9 cellular contexts compared by ENCODE assay signal in the genomic region with DNA sequence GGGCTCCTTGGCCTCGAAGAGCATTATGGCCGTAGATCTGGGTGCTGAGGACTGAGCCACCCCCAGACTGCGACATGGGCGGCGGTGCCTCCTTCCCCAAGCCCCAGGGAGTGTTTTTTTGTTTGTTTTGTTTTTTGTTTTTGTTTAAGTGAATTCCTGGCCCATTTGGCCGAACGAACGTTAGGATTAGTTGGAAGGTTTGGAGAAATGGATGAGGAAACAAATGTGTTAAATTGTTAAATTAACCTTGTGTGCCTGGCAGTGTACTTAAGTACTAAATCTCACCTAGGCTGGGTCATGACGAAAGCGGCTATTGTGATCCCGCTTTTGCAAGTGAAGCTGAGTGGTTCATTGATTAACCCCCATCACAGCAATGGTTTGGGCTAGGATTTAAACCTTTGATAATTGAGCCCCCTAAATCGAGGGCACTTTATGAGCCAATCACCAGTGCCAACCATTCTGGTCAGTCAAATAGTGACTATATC. TPM values are rescaled to one million over a fixed set of nuclear protein-coding genes. Genes with fewer than 3 reads are reported as not detected.
DNase-seq lines count a peak whose midpoint lies in the region; ATAC-seq and TF ChIP-seq lines count a peak whose summit lies in the region.
"Had no signal": no experiment of that assay in that cellular context is flagged by ENCODE, and none has a peak within 500 bp of the region (broad histone marks: within the 10 kb centered on the region; RNA-seq: fewer than 3 reads in every experiment).

No MANE protein-coding gene starts in this region.

- H3K9me3 ChIP-seq in heart right ventricle (no peaks in the 10 kb centered on the region), liver (ENCODE audit: control insufficient read depth in 4 of 4, low read length in 3 of 4) (no peaks in the 10 kb centered on the region), upper lobe of right lung (no peaks in the 10 kb centered on the region)

- peak overlapping the region; percentile 97 for H3K27ac Mint-ChIP-seq in activated naive CD8-positive, alpha-beta T cell treated with anti-CD3 and anti-CD28 coated beads for 36 hours
- H3K27ac Mint-ChIP-seq: brain had no signal

- H3K36me3 ChIP-seq in heart right ventricle (peaks cover 0 to 30% (median 7%) of the 10 kb centered on the region in 9 donors), liver (ENCODE audit: control insufficient read depth in 4 of 4, insufficient read depth in 3 of 4, low read depth in 1 of 4, low read length in 3 of 4) (peaks cover 0 to under 1% (median under 1%) of the 10 kb centered on the region in 4 donors), upper lobe of right lung (peaks cover 17% of the 10 kb centered on the region)

- H3K4me1 ChIP-seq in heart right ventricle: peaks cover 4 to 23% (median 17%) of the 10 kb centered on the region in 9 donors
- H3K4me1 ChIP-seq in liver (ENCODE audit: control insufficient read depth in 4 of 4, insufficient read depth in 4 of 4, low read length in 3 of 4): peaks cover 2 to 22% (median 11%) of the 10 kb centered on the region in 4 donors
- peaks cover 6% of the 10 kb centered on the region for H3K4me1 ChIP-seq in upper lobe of right lung

- H3K4me3 ChIP-seq in heart right ventricle: peak overlapping the region; percentile 60 to 85 (median 80)
- H3K4me3 ChIP-seq in liver (ENCODE audit: low read depth in 1 of 3, low read length in 3 of 3): peak overlapping the region; percentile 75 to 91 (median 86)
- H3K4me3 ChIP-seq in upper lobe of right lung: peak overlapping the region; percentile 85

- no peaks in the 10 kb centered on the region for H3K27me3 Mint-ChIP-seq in activated naive CD8-positive, alpha-beta T cell treated with anti-CD3 and anti-CD28 coated beads for 36 hours
- H3K27me3 Mint-ChIP-seq: brain had no signal

- peaks cover 12% of the 10 kb centered on the region for H3K36me3 Mint-ChIP-seq in activated naive CD8-positive, alpha-beta T cell treated with anti-CD3 and anti-CD28 coated beads for 36 hours
- H3K36me3 Mint-ChIP-seq: brain had no signal

- no peak for TF ChIP-seq RAD21 in liver (IDR thresholded peaks at IDR 0.05)

- peak overlapping the region; percentile 61 to 80 for H3K9ac ChIP-seq in liver (ENCODE audit: low read depth in 1 of 2, low read length in 2 of 2)

- WGBS in heart right ventricle, 2 donors: 27% methylated on average over 12 of the region's 12 CpGs
- 14% methylated on average over 12 of the region's 12 CpGs for WGBS in liver

- no peaks in the 10 kb centered on the region for H3K27me3 ChIP-seq in heart right ventricle
- no peaks in the 10 kb centered on the region for H3K27me3 ChIP-seq in liver (ENCODE audit: control insufficient read depth in 4 of 4, insufficient read depth in 4 of 4, low read length in 3 of 4)
- no peaks in the 10 kb centered on the region for H3K27me3 ChIP-seq in upper lobe of right lung

- H3K27ac ChIP-seq in heart right ventricle: peak overlapping the region; percentile 28 to 92 (median 88)
- peak overlapping the region; percentile 73 to 79 for H3K27ac ChIP-seq in liver (ENCODE audit: low read depth in 1 of 2, low read length in 2 of 2)
- peak overlapping the region; percentile 95 for H3K27ac ChIP-seq in upper lobe of right lung

- peaks cover 12% of the 10 kb centered on the region for H3K4me1 Mint-ChIP-seq in activated naive CD8-positive, alpha-beta T cell treated with anti-CD3 and anti-CD28 coated beads for 36 hours
- H3K4me1 Mint-ChIP-seq: brain had no signal

- intact Hi-C loops in heart right ventricle (cut with DNase I) (loop anchor here in 5 of 10 donors (2.0 to 10.0 kb wide), 4 partner anchors 22 to 305 kb away; no protein-coding TSS in a partner anchor), left ventricle myocardium superior (cut with micrococcal nuclease) (loop anchor here (10.0 kb wide), 1 partner anchor 218 kb away; no protein-coding TSS in a partner anchor), upper lobe of right lung (cut with DNase I) (no loop called here)

- TF ChIP-seq CTCF in heart right ventricle (IDR thresholded peaks at IDR 0.05) (no peak), liver (IDR thresholded peaks at IDR 0.05; ENCODE audit: low read depth, low read length, missing input control) (no peak), upper lobe of right lung (IDR thresholded peaks at IDR 0.05) (no peak)

- H3K4me3 Mint-ChIP-seq in activated naive CD8-positive, alpha-beta T cell treated with anti-CD3 and anti-CD28 coated beads for 36 hours: peak overlapping the region; percentile 98

- ATAC-seq in heart right ventricle: no peak
- ATAC-seq in left ventricle myocardium superior: no peak
- no peak for ATAC-seq in upper lobe of right lung
- no peak for ATAC-seq in GM19467 (IDR thresholded peaks at IDR 0.05; ENCODE audit: unreplicated experiment)

- no peaks in the 10 kb centered on the region for H3K9me3 Mint-ChIP-seq in activated naive CD8-positive, alpha-beta T cell treated with anti-CD3 and anti-CD28 coated beads for 36 hours

- no peak for DNase-seq in heart right ventricle
- DNase-seq in left ventricle myocardium superior: no peak
- DNase-seq in activated naive CD8-positive, alpha-beta T cell treated with anti-CD3 and anti-CD28 coated beads for 36 hours: no peak
- no peak for DNase-seq in upper lobe of right lung
- no peak for DNase-seq in kidney tubule cell (ENCODE audit: low spot score)
- DNase-seq in stimulated activated CD4-positive, alpha-beta T cell treated with anti-CD3 and anti-CD28 coated beads, Interleukin-4, amount 100 ng/mL, for 1 hour: no peak

TF ChIP-seq in liver, 16 proteins besides CTCF, POLR2A, EP300 and RAD21:
- TF ChIP-seq, protein P1, sequence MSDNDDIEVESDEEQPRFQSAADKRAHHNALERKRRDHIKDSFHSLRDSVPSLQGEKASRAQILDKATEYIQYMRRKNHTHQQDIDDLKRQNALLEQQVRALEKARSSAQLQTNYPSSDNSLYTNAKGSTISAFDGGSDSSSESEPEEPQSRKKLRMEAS (IDR thresholded peaks at IDR 0.05): no peak
- TF ChIP-seq, protein P2, sequence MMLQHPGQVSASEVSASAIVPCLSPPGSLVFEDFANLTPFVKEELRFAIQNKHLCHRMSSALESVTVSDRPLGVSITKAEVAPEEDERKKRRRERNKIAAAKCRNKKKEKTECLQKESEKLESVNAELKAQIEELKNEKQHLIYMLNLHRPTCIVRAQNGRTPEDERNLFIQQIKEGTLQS (IDR thresholded peaks at IDR 0.05): no peak
- TF ChIP-seq FOXA1 (IDR thresholded peaks at IDR 0.05) (no peak), EGR1 (IDR thresholded peaks at IDR 0.05; ENCODE audit: low read depth in 2 of 2) (no peak)
TF ChIP-seq in liver: peak in this region for 0.

RNA-seq across cellular contexts. Expression of gene HNRNPK, which starts 22.9 kb away (rescaled TPM):
- total RNA-seq in heart right ventricle: 100 to 1,000 TPM; 269 to 351 (median 326) TPM
- 100 to 1,000 TPM; 129 to 239 TPM for polyA plus RNA-seq in heart right ventricle
- 289 TPM for total RNA-seq in left ventricle myocardium superior
- total RNA-seq in activated naive CD8-positive, alpha-beta T cell treated with anti-CD3 and anti-CD28 coated beads for 36 hours: 100 to 1,000 TPM; 874 to 924 TPM
- total RNA-seq in liver: 100 to 1,000 TPM; 281 to 403 TPM
- 100 to 1,000 TPM; 137 to 182 TPM for polyA plus RNA-seq in liver
- total RNA-seq in upper lobe of right lung: 353 TPM

RNA-seq across cellular contexts. Expression of gene RMI1, which starts 23.5 kb away (rescaled TPM):
- total RNA-seq in heart right ventricle (1 to 10 TPM; 4.2 to 9.7 (median 5.8) TPM), left ventricle myocardium superior (6.9 TPM), liver (10 to 100 TPM in 1 of 2 donors, 1 to 10 TPM in 1; 5.4 to 10.4 TPM), upper lobe of right lung (5.4 TPM)
- polyA plus RNA-seq in heart right ventricle (1 to 10 TPM; 2.4 to 2.6 TPM), liver (1 to 10 TPM; 2.0 to 2.6 TPM)
- total RNA-seq in activated naive CD8-positive, alpha-beta T cell treated with anti-CD3 and anti-CD28 coated beads for 36 hours: 10 to 100 TPM; 33.4 to 34.4 TPM

RNA-seq across cellular contexts. Expression of gene KIF27, which starts 35.8 kb away (rescaled TPM):
- total RNA-seq in heart right ventricle (1 to 10 TPM; 2.1 to 6.3 (median 3.2) TPM), left ventricle myocardium superior (4.5 TPM), liver (1 to 10 TPM; 1.1 to 5.1 TPM), upper lobe of right lung (7.8 TPM)
- polyA plus RNA-seq in heart right ventricle (1 to 10 TPM in 1 of 2 donors, under 1 TPM in 1; 0.57 to 1.9 TPM), liver (1 to 10 TPM in 1 of 2 donors, under 1 TPM in 1; 0.55 to 2.1 TPM)
- total RNA-seq in activated naive CD8-positive, alpha-beta T cell treated with anti-CD3 and anti-CD28 coated beads for 36 hours: 1 to 10 TPM; 1.9 to 2.0 TPM
